8 cellular contexts compared by ENCODE assay signal in the genomic region with DNA sequence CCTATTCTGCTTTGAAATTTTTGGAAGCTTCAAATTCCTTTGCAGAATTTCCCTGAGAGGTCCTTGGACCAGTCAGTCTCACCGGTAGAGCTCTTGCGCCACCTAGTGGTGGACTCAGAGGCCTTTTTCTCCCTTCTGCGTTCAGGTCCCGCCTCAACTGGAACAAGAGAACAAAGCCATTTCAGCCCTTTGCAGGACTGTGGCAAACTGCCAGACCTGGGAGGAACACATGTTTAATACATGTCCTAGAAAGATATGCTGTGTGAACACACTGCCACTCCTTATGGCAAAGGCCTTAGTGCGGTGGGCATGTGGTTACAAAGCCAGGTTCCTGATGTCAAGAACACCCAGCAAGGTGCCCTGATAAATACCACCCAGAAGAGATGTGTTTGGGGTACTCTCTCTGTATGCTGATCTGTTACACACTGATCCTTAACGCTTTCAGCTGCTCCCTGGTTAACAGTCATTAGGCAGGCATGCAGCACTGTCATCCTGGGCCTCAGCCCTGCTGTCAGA.
DNase-seq lines count a peak whose midpoint lies in the region; ATAC-seq and TF ChIP-seq lines count a peak whose summit lies in the region.

No MANE protein-coding gene starts in this region.

- H3K9me3 ChIP-seq in parathyroid adenoma (ENCODE audit: control insufficient read depth, low read length) (no peaks in the 10 kb centered on the region), upper lobe of right lung (no peaks in the 10 kb centered on the region)

- H3K79me2 ChIP-seq in parathyroid adenoma, result no peaks in the 10 kb centered on the region

- H3K4me2 ChIP-seq in parathyroid adenoma (ENCODE audit: low read length), result no peak overlapping the region

- H3K9ac ChIP-seq in parathyroid adenoma, result no peak overlapping the region

- H3K27ac ChIP-seq in parathyroid adenoma (no peak overlapping the region), upper lobe of right lung (no peak overlapping the region)

- H3K27me3 ChIP-seq in parathyroid adenoma (ENCODE audit: control insufficient read depth, insufficient read depth, low read length) (no peaks in the 10 kb centered on the region), upper lobe of right lung (no peaks in the 10 kb centered on the region)

- H3K36me3 ChIP-seq in parathyroid adenoma (ENCODE audit: control insufficient read depth, insufficient read depth, low read length), result no peaks in the 10 kb centered on the region
- H3K36me3 ChIP-seq in upper lobe of right lung, result no peaks in the 10 kb centered on the region

- H3K4me3 ChIP-seq in parathyroid adenoma (ENCODE audit: low read depth, low read length) (no peak overlapping the region), upper lobe of right lung (no peak overlapping the region)

- DNase-seq in DMS153 (lab: John Stamatoyannopoulos, UW) (peak; percentile 77), SHP77 (lab: John Stamatoyannopoulos, UW) (peak; percentile 39 to 63), foreskin melanocyte (peak; percentile 71), upper lobe of right lung (no peak)
- peak; percentile 42 for DNase-seq in activated effector memory CD4-positive, alpha-beta T cell treated with Interleukin-2 at 50 U/mL for 16 hours

- H3K4me1 ChIP-seq in parathyroid adenoma (no peaks in the 10 kb centered on the region), upper lobe of right lung (no peaks in the 10 kb centered on the region)

- peak; percentile 77 for ATAC-seq in GM21526 (IDR thresholded peaks at IDR 0.05; ENCODE audit: low FRiP score, unreplicated experiment)
- ATAC-seq in upper lobe of right lung, result peak; percentile 91

- H2AFZ ChIP-seq in parathyroid adenoma, result no peak overlapping the region

- intact Hi-C loops in upper lobe of right lung (cut with DNase I), result no loop called here

- TF ChIP-seq CTCF in LNCAP (IDR thresholded peaks at IDR 0.05) (peak; percentile 89), parathyroid adenoma (IDR thresholded peaks at IDR 0.05) (peak; percentile 69), upper lobe of right lung (IDR thresholded peaks at IDR 0.05) (peak; percentile 91)
